In genomic region chr17:82848022-82848592, GRCh38 we compare ENCODE assay signal across 8 cellular contexts. TPM values are rescaled to one million over a fixed set of nuclear protein-coding genes. Genes with fewer than 3 reads are reported as not detected.
DNase-seq lines count a peak whose midpoint lies in the region; ATAC-seq and TF ChIP-seq lines count a peak whose summit lies in the region.

No MANE protein-coding gene starts in this region.

- peaks cover 22% of the 10 kb centered on the region for H3K4me1 Mint-ChIP-seq in activated naive CD4-positive, alpha-beta T cell treated with anti-CD3 and anti-CD28 coated beads for 36 hours (ENCODE audit: low read depth)

- H3K27ac Mint-ChIP-seq in activated naive CD4-positive, alpha-beta T cell treated with anti-CD3 and anti-CD28 coated beads for 36 hours, result no peak overlapping the region

- H3K27me3 ChIP-seq in kidney epithelial cell (ENCODE audit: control insufficient read depth, insufficient read depth, low read length), result no peaks in the 10 kb centered on the region

- no peak overlapping the region for H3K4me3 Mint-ChIP-seq in activated naive CD4-positive, alpha-beta T cell treated with anti-CD3 and anti-CD28 coated beads for 36 hours

- peak overlapping the region; percentile 26 for H3K4me3 ChIP-seq in kidney epithelial cell (ENCODE audit: low read depth, low read length)

- peaks cover 7% of the 10 kb centered on the region for H3K36me3 Mint-ChIP-seq in activated naive CD4-positive, alpha-beta T cell treated with anti-CD3 and anti-CD28 coated beads for 36 hours (ENCODE audit: low read depth)

- CTCF ChIA-PET in activated naive CD4-positive, alpha-beta T cell treated with anti-CD3 and anti-CD28 coated beads for 36 hours (lab: Charles Lee), result no interaction called here

- peak; percentile 81 for ATAC-seq in stimulated activated naive CD8-positive, alpha-beta T cell treated with anti-CD3 and anti-CD28 coated beads, Interleukin-15, Interleukin-2, amounts not matched to agents 100 U/mL and 50 U/mL, for 24 hours

- no peaks in the 10 kb centered on the region for H3K27me3 Mint-ChIP-seq in activated naive CD4-positive, alpha-beta T cell treated with anti-CD3 and anti-CD28 coated beads for 36 hours (ENCODE audit: low read depth)

- intact Hi-C loops in activated naive CD4-positive, alpha-beta T cell treated with anti-CD3 and anti-CD28 coated beads for 36 hours (cut with micrococcal nuclease), result no loop called here

- DNase-seq in NCI-H2107 (lab: John Stamatoyannopoulos, UW), result peak; percentile 87
- peak; percentile 54 for DNase-seq in activated naive CD4-positive, alpha-beta T cell treated with anti-CD3 and anti-CD28 coated beads for 36 hours
- no peak for DNase-seq in kidney epithelial cell (ENCODE audit: low read depth)
- peak; percentile 41 for DNase-seq in stimulated activated naive CD8-positive, alpha-beta T cell treated with anti-CD3 and anti-CD28 coated beads, Interleukin-15, Interleukin-2, amounts not matched to agents 100 U/mL and 50 U/mL, for 24 hours
- no peak for DNase-seq in NCI-H1436 treated with DMSO at 0.1 percent for 48 hours (lab: John Stamatoyannopoulos, UW)
- DNase-seq in COR-L47 (lab: John Stamatoyannopoulos, UW), result no peak
- DNase-seq in Ammon's horn (ENCODE audit: low spot score), result no peak
- no peak for DNase-seq in amygdala (lab: John Stamatoyannopoulos, UW)

- TF ChIP-seq CTCF in kidney epithelial cell (IDR thresholded peaks at IDR 0.05; ENCODE audit: insufficient read depth, low read length, poor library complexity, severe bottlenecking), result no peak

- peaks cover 1% of the 10 kb centered on the region for H3K36me3 ChIP-seq in kidney epithelial cell (ENCODE audit: control insufficient read depth, insufficient read depth, low read length)

- H3K9me3 Mint-ChIP-seq in activated naive CD4-positive, alpha-beta T cell treated with anti-CD3 and anti-CD28 coated beads for 36 hours, result no peaks in the 10 kb centered on the region

RNA-seq across cellular contexts. Expression of gene ZNF750, which starts 8.3 kb away (rescaled TPM):
- not detected for total RNA-seq in activated naive CD4-positive, alpha-beta T cell treated with anti-CD3 and anti-CD28 coated beads for 36 hours
- 0.55 and 0.84 TPM in 2 replicates for total RNA-seq in kidney epithelial cell

Comparison
In these comparisons a context has a peak if more than half of its experiments do, and no peak if none do; other contexts are left out.
1. DNase-seq: peak in NCI-H2107 (single experiment), activated naive CD4-positive, alpha-beta T cell treated with anti-CD3 and anti-CD28 coated beads for 36 hours (single experiment) and stimulated activated naive CD8-positive, alpha-beta T cell treated with anti-CD3 and anti-CD28 coated beads, Interleukin-15, Interleukin-2, amounts not matched to agents 100 U/mL and 50 U/mL, for 24 hours (single experiment); none in kidney epithelial cell (single experiment), NCI-H1436 treated with DMSO at 0.1 percent for 48 hours (single experiment), COR-L47 (single experiment), Ammon's horn (single experiment) and amygdala (0 of 56).